29 cellular contexts compared by ENCODE assay signal in genomic region chr1:222037720-222038119, GRCh38.
"Had no signal": no experiment of that assay in that cellular context is flagged by ENCODE, and none has a peak within 500 bp of the region (broad histone marks: within the 10 kb centered on the region; RNA-seq: fewer than 3 reads in every experiment).

No MANE protein-coding gene starts in this region.

- H3K36me3 Mint-ChIP-seq: activated naive CD4-positive, alpha-beta T cell treated with anti-CD3 and anti-CD28 coated beads, Interleukin-2, amount 10 ng/mL, durations not matched to agents 7 days and 5 days; activated naive CD8-positive, alpha-beta T cell treated with anti-CD3 and anti-CD28 coated beads, Interleukin-2, amount 10 ng/mL, durations not matched to agents 7 days and 5 days; naive thymus-derived CD8-positive, alpha-beta T cell; stimulated activated effector memory CD8-positive, alpha-beta T cell treated with anti-CD3 and anti-CD28 coated beads, Interleukin-12 subunit alpha, Interleukin-12 subunit beta, amount 100 ng/mL, for 72 hours; T-cell had no signal

- H3K4me2 ChIP-seq: hepatocyte had no signal

- H3K4me1 Mint-ChIP-seq: activated naive CD4-positive, alpha-beta T cell treated with anti-CD3 and anti-CD28 coated beads, Interleukin-2, amount 10 ng/mL, durations not matched to agents 7 days and 5 days; central memory CD8-positive, alpha-beta T cell; endodermal cell; naive thymus-derived CD8-positive, alpha-beta T cell; stimulated activated effector memory CD8-positive, alpha-beta T cell treated with anti-CD3 and anti-CD28 coated beads, Interleukin-12 subunit alpha, Interleukin-12 subunit beta, amount 100 ng/mL, for 72 hours; T-cell had no signal

- H3K27me3 Mint-ChIP-seq: dendritic cell treated with granulocyte-macrophage colony-stimulating factor and Interleukin-4, amounts not matched to agents 40 ng/mL and 50 ng/mL, for 4 days had no signal

- H3K36me3 ChIP-seq: esophagus muscularis mucosa, thoracic aorta, uterus, WERI-Rb-1 had no signal

- H3K27ac ChIP-seq: esophagus muscularis mucosa, foreskin keratinocyte, hepatocyte, thoracic aorta, uterus, WERI-Rb-1 had no signal

- H3K4me1 ChIP-seq: foreskin keratinocyte, uterus had no signal

- H3K4me3 ChIP-seq: esophagus muscularis mucosa, hepatocyte, thoracic aorta, uterus had no signal

- H3K9me3 ChIP-seq: thoracic aorta, uterus had no signal

- H3K9me3 Mint-ChIP-seq: activated naive CD4-positive, alpha-beta T cell treated with anti-CD3 and anti-CD28 coated beads, Interleukin-2, amount 10 ng/mL, durations not matched to agents 7 days and 5 days; activated naive CD8-positive, alpha-beta T cell treated with anti-CD3 and anti-CD28 coated beads, Interleukin-2, amount 10 ng/mL, durations not matched to agents 7 days and 5 days; activated T-cell treated with anti-CD3 and anti-CD28 coated beads, Interleukin-2, amount 50 U/mL, for 24 hours; central memory CD8-positive, alpha-beta T cell; dendritic cell treated with granulocyte-macrophage colony-stimulating factor and Interleukin-4, amounts not matched to agents 40 ng/mL and 50 ng/mL, for 4 days; endodermal cell; naive thymus-derived CD8-positive, alpha-beta T cell; stimulated activated effector memory CD8-positive, alpha-beta T cell treated with anti-CD3 and anti-CD28 coated beads, Interleukin-12 subunit alpha, Interleukin-12 subunit beta, amount 100 ng/mL, for 72 hours; stimulated activated naive CD8-positive, alpha-beta T cell treated with anti-CD3 and anti-CD28 coated beads, Interleukin-15, Interleukin-2, amounts not matched to agents 100 ng/mL and 50 ng/mL, for 24 hours; T-cell had no signal

- DNase-seq: activated CD4-positive, alpha-beta T cell treated with anti-CD3 and anti-CD28 coated beads for 48 hours; activated CD4-positive, alpha-beta T cell treated with anti-CD3 and anti-CD28 coated beads, Interleukin-2, amount 50 U/mL, for 48 hours; activated CD8-positive, alpha-beta memory T cell treated with anti-CD3 and anti-CD28 coated beads, Interleukin-2, amount 50 U/mL, for 4 hours; activated gamma-delta T cell; activated naive CD4-positive, alpha-beta T cell treated with anti-CD3 and anti-CD28 coated beads, Interleukin-2, amount 10 ng/mL, durations not matched to agents 7 days and 5 days; activated naive CD8-positive, alpha-beta T cell treated with anti-CD3 and anti-CD28 coated beads, Interleukin-2, amount 10 ng/mL, durations not matched to agents 7 days and 5 days; activated T-cell treated with anti-CD3 and anti-CD28 coated beads, Interleukin-2, amount 50 U/mL, for 24 hours; amygdala; endodermal cell; foreskin keratinocyte; islet precursor cell; midbrain; naive thymus-derived CD8-positive, alpha-beta T cell; posterior cingulate gyrus; small intestine; stimulated activated CD4-positive, alpha-beta T cell treated with anti-CD3 and anti-CD28 coated beads, Interleukin-4, amount 100 ng/mL, for 24 hours; T-cell; trophoblast cell; uterus; WERI-Rb-1 had no signal

- H3K27ac Mint-ChIP-seq: activated naive CD4-positive, alpha-beta T cell treated with anti-CD3 and anti-CD28 coated beads, Interleukin-2, amount 10 ng/mL, durations not matched to agents 7 days and 5 days; activated naive CD8-positive, alpha-beta T cell treated with anti-CD3 and anti-CD28 coated beads, Interleukin-2, amount 10 ng/mL, durations not matched to agents 7 days and 5 days; activated T-cell treated with anti-CD3 and anti-CD28 coated beads, Interleukin-2, amount 50 U/mL, for 24 hours; dendritic cell treated with granulocyte-macrophage colony-stimulating factor and Interleukin-4, amounts not matched to agents 40 ng/mL and 50 ng/mL, for 4 days; endodermal cell; stimulated activated effector memory CD8-positive, alpha-beta T cell treated with anti-CD3 and anti-CD28 coated beads, Interleukin-12 subunit alpha, Interleukin-12 subunit beta, amount 100 ng/mL, for 72 hours; stimulated activated naive CD8-positive, alpha-beta T cell treated with anti-CD3 and anti-CD28 coated beads, Interleukin-15, Interleukin-2, amounts not matched to agents 100 ng/mL and 50 ng/mL, for 24 hours; T-cell had no signal

- ATAC-seq: activated CD4-positive, CD25-positive, alpha-beta regulatory T cell treated with anti-CD3 and anti-CD28 coated beads, Interleukin-2, amount 50 U/mL, for 24 hours; foreskin keratinocyte; naive thymus-derived CD8-positive, alpha-beta T cell; sciatic nerve; stimulated activated effector memory CD8-positive, alpha-beta T cell treated with anti-CD3 and anti-CD28 coated beads, Interleukin-12 subunit alpha, Interleukin-12 subunit beta, amount 100 ng/mL, for 72 hours; T-cell had no signal

- H3K27me3 ChIP-seq: esophagus muscularis mucosa, foreskin keratinocyte, hepatocyte, uterus had no signal

- H3K4me3 Mint-ChIP-seq: activated naive CD4-positive, alpha-beta T cell treated with anti-CD3 and anti-CD28 coated beads, Interleukin-2, amount 10 ng/mL, durations not matched to agents 7 days and 5 days; activated naive CD8-positive, alpha-beta T cell treated with anti-CD3 and anti-CD28 coated beads, Interleukin-2, amount 10 ng/mL, durations not matched to agents 7 days and 5 days; activated T-cell treated with anti-CD3 and anti-CD28 coated beads, Interleukin-2, amount 50 U/mL, for 24 hours; central memory CD8-positive, alpha-beta T cell; dendritic cell treated with granulocyte-macrophage colony-stimulating factor and Interleukin-4, amounts not matched to agents 40 ng/mL and 50 ng/mL, for 4 days; endodermal cell; naive thymus-derived CD8-positive, alpha-beta T cell; stimulated activated effector memory CD8-positive, alpha-beta T cell treated with anti-CD3 and anti-CD28 coated beads, Interleukin-12 subunit alpha, Interleukin-12 subunit beta, amount 100 ng/mL, for 72 hours; stimulated activated naive CD8-positive, alpha-beta T cell treated with anti-CD3 and anti-CD28 coated beads, Interleukin-15, Interleukin-2, amounts not matched to agents 100 ng/mL and 50 ng/mL, for 24 hours; T-cell had no signal
